13 cellular contexts compared by ENCODE assay signal in the genomic region with DNA sequence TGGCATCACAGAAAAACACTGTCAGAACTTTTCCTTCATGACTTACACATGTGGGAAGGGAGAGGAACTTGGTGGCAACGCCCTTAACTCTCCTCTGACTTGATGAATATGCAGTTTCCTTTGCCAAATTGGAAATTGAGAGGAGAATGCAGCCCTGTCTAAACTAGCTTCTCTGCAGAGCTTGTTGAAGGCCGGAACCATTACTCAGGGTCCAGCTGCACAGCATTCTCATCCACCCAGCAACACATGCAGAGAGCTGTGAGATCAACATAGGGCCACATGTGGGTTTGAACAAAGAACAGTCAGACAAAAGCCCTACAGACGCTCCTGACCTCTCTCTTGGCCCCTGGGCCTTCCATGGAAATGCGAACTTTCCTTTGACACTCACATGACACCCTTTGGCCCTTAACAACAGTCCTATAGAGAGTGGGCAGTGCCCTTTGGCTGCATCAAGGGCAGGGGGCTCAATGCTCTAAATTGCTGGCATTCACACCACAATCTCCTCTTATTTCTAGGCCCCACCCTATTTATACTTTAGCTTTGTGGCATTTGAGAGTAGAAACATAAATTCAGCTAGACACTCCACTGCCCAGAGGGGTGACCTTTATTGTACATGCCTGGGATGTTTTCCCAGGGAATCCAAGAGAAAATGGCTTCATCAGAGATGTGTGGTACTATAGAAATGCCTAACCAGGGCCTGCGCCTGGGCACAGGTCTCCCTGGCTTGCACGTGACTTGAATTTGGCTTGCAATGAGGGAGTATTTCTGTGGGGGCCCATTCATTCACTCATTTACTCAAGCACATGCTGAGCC.
DNase-seq lines count a peak whose midpoint lies in the region; ATAC-seq and TF ChIP-seq lines count a peak whose summit lies in the region.
"Had no signal": no experiment of that assay in that cellular context is flagged by ENCODE, and none has a peak within 500 bp of the region (broad histone marks: within the 10 kb centered on the region; RNA-seq: fewer than 3 reads in every experiment).

No MANE protein-coding gene starts in this region.

- no CpG with 5 or more reads among the region's 6 CpGs for WGBS in H9 (ENCODE audit: extremely low coverage, insufficient read length, low lambda C conversion rate)
- 64 to 84% (median 73%) methylated on average over 6 of the region's 6 CpGs for WGBS in spleen, 5 donors

- H3K27me3 Mint-ChIP-seq in H9 (ENCODE audit: low read depth): no peaks in the 10 kb centered on the region
- no peaks in the 10 kb centered on the region for H3K27me3 Mint-ChIP-seq in activated T-helper 17 cell treated with anti-CD3 and anti-CD28 coated beads, Interleukin-2, amount 50 U/mL, for 72 hours
- H3K27me3 Mint-ChIP-seq: activated naive CD8-positive, alpha-beta T cell treated with anti-CD3 and anti-CD28 coated beads, Interleukin-2, amount 50 U/mL, for 24 hours; effector memory CD8-positive, alpha-beta T cell had no signal

- no peaks in the 10 kb centered on the region for H3K23me2 ChIP-seq in H9 (ENCODE audit: insufficient read length, low read depth, low read length, poor library complexity, severe bottlenecking)

- H3K79me1 ChIP-seq in H9 (ENCODE audit: insufficient read depth, low read depth, low read length, poor library complexity, severe bottlenecking): no peaks in the 10 kb centered on the region

- TF ChIP-seq POLR2A in spleen (IDR thresholded peaks at IDR 0.05): no peak

- no peak overlapping the region for H3K27ac ChIP-seq in H9 (ENCODE audit: insufficient read length, low read depth, low read length)
- H3K27ac ChIP-seq in spleen: peak overlapping the region in 5 of 8 donors; percentile 9 to 65 (median 53)

- no peak overlapping the region for H2AFZ ChIP-seq in H9 (ENCODE audit: low read length)

- intact Hi-C loops in left ventricle myocardium superior (cut with micrococcal nuclease): no loop called here
- intact Hi-C loops in spleen (cut with DNase I; ENCODE audit: low total_unique reads): no loop called here

- H3K23ac ChIP-seq in H9 (ENCODE audit: insufficient read length, low read depth, low read length): no peak overlapping the region

- peaks cover 6 to 9% (median 6%) of the 10 kb centered on the region in 3 experiments; a peak in 6 of 7 replicates for H3K36me3 Mint-ChIP-seq in H9 (ENCODE audit: insufficient read depth in 1 of 3, low read depth in 3 of 3)
- no peaks in the 10 kb centered on the region for H3K36me3 Mint-ChIP-seq in activated T-helper 17 cell treated with anti-CD3 and anti-CD28 coated beads, Interleukin-2, amount 50 U/mL, for 72 hours (ENCODE audit: low read depth)

- H3K56ac ChIP-seq in H9 (ENCODE audit: insufficient read length, low read depth, low read length): no peak overlapping the region

- peaks cover 11 to 14% of the 10 kb centered on the region in 2 experiments for H3K9me3 Mint-ChIP-seq in H9
- H3K9me3 Mint-ChIP-seq in activated T-helper 17 cell treated with anti-CD3 and anti-CD28 coated beads, Interleukin-2, amount 50 U/mL, for 72 hours: peaks cover 8% of the 10 kb centered on the region

- no peak overlapping the region for H3K9ac ChIP-seq in H9 (ENCODE audit: extremely low read depth, insufficient read length, low read length)

- H3K9me3 ChIP-seq in H9 (ENCODE audit: control insufficient read depth, low read depth, low read length) (no peaks in the 10 kb centered on the region), spleen (no peaks in the 10 kb centered on the region)
- H3K9me3 ChIP-seq: Caco-2, Peyer's patch had no signal

- no peak overlapping the region for H2BK15ac ChIP-seq in H9 (ENCODE audit: low read depth, low read length)

- H3T11ph ChIP-seq in H9 (ENCODE audit: low read length): no peak overlapping the region

- H3K4me1 ChIP-seq in H9 (ENCODE audit: insufficient read depth, low read length) (no peaks in the 10 kb centered on the region), spleen (peaks cover 6 to 30% (median 18%) of the 10 kb centered on the region in 6 donors)
- H3K4me1 ChIP-seq: Caco-2 had no signal

- no peak overlapping the region for H2BK120ac ChIP-seq in H9 (ENCODE audit: low read depth, low read length, poor library complexity, severe bottlenecking)

- peak overlapping the region; percentile 1 to 14 (median 13); a peak in 3 of 7 replicates for H3K27ac Mint-ChIP-seq in H9
- H3K27ac Mint-ChIP-seq in activated T-helper 17 cell treated with anti-CD3 and anti-CD28 coated beads, Interleukin-2, amount 50 U/mL, for 72 hours: no peak overlapping the region
- H3K27ac Mint-ChIP-seq: activated naive CD8-positive, alpha-beta T cell treated with anti-CD3 and anti-CD28 coated beads, Interleukin-2, amount 50 U/mL, for 24 hours had no signal

- H2BK12ac ChIP-seq in H9 (ENCODE audit: insufficient read length, low read depth, low read length): no peak overlapping the region

- peak; percentile 56 for ATAC-seq in left ventricle myocardium superior
- no peak for ATAC-seq in activated T-helper 17 cell treated with anti-CD3 and anti-CD28 coated beads, Interleukin-2, amount 50 U/mL, for 72 hours (replicated peaks)
- ATAC-seq in GM19035 (IDR thresholded peaks at IDR 0.05; ENCODE audit: unreplicated experiment): no peak
- ATAC-seq: activated naive CD8-positive, alpha-beta T cell treated with anti-CD3 and anti-CD28 coated beads, Interleukin-2, amount 50 U/mL, for 24 hours; effector memory CD8-positive, alpha-beta T cell had no signal

- H3K79me2 ChIP-seq in H9 (ENCODE audit: insufficient read depth, low read length): no peaks in the 10 kb centered on the region

- DNase-seq in H9 (no peak), choroid plexus epithelial cell (ENCODE audit: low read depth) (peak; percentile 39), left ventricle myocardium superior (no peak), spleen (no peak), NOMO-1 treated with dmso at 0.1 percent for 144 hours (lab: John Stamatoyannopoulos, UW; ENCODE audit: unreplicated experiment) (no peak), NCI-H82 (lab: John Stamatoyannopoulos, UW) (no peak)
- DNase-seq: activated naive CD8-positive, alpha-beta T cell treated with anti-CD3 and anti-CD28 coated beads, Interleukin-2, amount 50 U/mL, for 24 hours; Caco-2; effector memory CD8-positive, alpha-beta T cell; Peyer's patch; stimulated activated CD8-positive, alpha-beta memory T cell treated with anti-CD3 and anti-CD28 coated beads, Interleukin-4, amount 100 ng/mL, for 48 hours had no signal

- TF ChIP-seq CTCF in H9 (conservative IDR thresholded peaks at IDR 0.05) (no peak), choroid plexus epithelial cell (conservative IDR thresholded peaks at IDR 0.05; ENCODE audit: low read depth, low read length) (no peak), spleen (IDR thresholded peaks at IDR 0.05 in 8 of 11, conservative IDR thresholded peaks at IDR 0.05 in 3 of 11) (no peak)

- H3K36me3 ChIP-seq in spleen: no peaks in the 10 kb centered on the region
- H3K36me3 ChIP-seq: Peyer's patch had no signal

- H3K4me3 Mint-ChIP-seq in H9: no peak overlapping the region
- H3K4me3 Mint-ChIP-seq in activated T-helper 17 cell treated with anti-CD3 and anti-CD28 coated beads, Interleukin-2, amount 50 U/mL, for 72 hours: no peak overlapping the region
- H3K4me3 Mint-ChIP-seq: activated naive CD8-positive, alpha-beta T cell treated with anti-CD3 and anti-CD28 coated beads, Interleukin-2, amount 50 U/mL, for 24 hours; effector memory CD8-positive, alpha-beta T cell had no signal

- H3K4me2 ChIP-seq in H9 (ENCODE audit: insufficient read depth, insufficient read length, low read length): no peak overlapping the region

- H3K4ac ChIP-seq in H9 (ENCODE audit: low read depth, low read length): no peak overlapping the region

- H4K20me1 ChIP-seq in H9 (ENCODE audit: control insufficient read depth, insufficient read depth, insufficient read length): no peaks in the 10 kb centered on the region

- no peak overlapping the region for H4K5ac ChIP-seq in H9 (ENCODE audit: insufficient read length, low read depth, low read length)

- no peak overlapping the region for H2AK5ac ChIP-seq in H9 (ENCODE audit: insufficient read length, low read length)

- H2BK20ac ChIP-seq in H9 (ENCODE audit: low read depth, low read length, poor library complexity, severe bottlenecking): no peak overlapping the region

- no peak overlapping the region for H2BK5ac ChIP-seq in H9 (ENCODE audit: insufficient read length, low read length)

- no peak overlapping the region for H4K8ac ChIP-seq in H9 (replicated peaks; ENCODE audit: insufficient read length, low read depth, low read length)

- no peak overlapping the region for H3K4me3 ChIP-seq in choroid plexus epithelial cell (ENCODE audit: low read depth, low read length)
- no peak overlapping the region for H3K4me3 ChIP-seq in spleen
- H3K4me3 ChIP-seq: Peyer's patch had no signal

- H3K18ac ChIP-seq in H9 (ENCODE audit: insufficient read length, low read depth, low read length): no peak overlapping the region

- no peak overlapping the region for H4K91ac ChIP-seq in H9 (ENCODE audit: insufficient read length, low read depth, low read length)

- peaks cover 14 to 22% of the 10 kb centered on the region in 2 experiments for H3K4me1 Mint-ChIP-seq in H9
- peaks cover 26% of the 10 kb centered on the region for H3K4me1 Mint-ChIP-seq in activated T-helper 17 cell treated with anti-CD3 and anti-CD28 coated beads, Interleukin-2, amount 50 U/mL, for 72 hours

- no peak overlapping the region for H3K14ac ChIP-seq in H9 (ENCODE audit: insufficient read depth, low read length)

- H3K27me3 ChIP-seq in H9 (ENCODE audit: insufficient read depth, low read length) (no peaks in the 10 kb centered on the region), spleen (replicated peaks in 1 of 7) (no peaks in the 10 kb centered on the region)
- H3K27me3 ChIP-seq: Peyer's patch had no signal
